In genomic region chr3:40523781-40524180, GRCh38 we compare ENCODE assay signal across 9 cellular contexts. TPM values are rescaled to one million over a fixed set of nuclear protein-coding genes. Genes with fewer than 3 reads are reported as not detected.
A peak's percentile ranks its signal among the peaks of the same experiment; 100 is the strongest.
DNase-seq lines count a peak whose midpoint lies in the region; ATAC-seq and TF ChIP-seq lines count a peak whose summit lies in the region.
"Had no signal": no experiment of that assay in that cellular context is flagged by ENCODE, and none has a peak within 500 bp of the region (broad histone marks: within the 10 kb centered on the region; RNA-seq: fewer than 3 reads in every experiment).

No MANE protein-coding gene starts in this region.

- peaks cover 19 to 34% (median 28%) of the 10 kb centered on the region in 4 donors for H3K4me1 Mint-ChIP-seq in CD4-positive, alpha-beta memory T cell

- peaks cover 0 to under 1% (median 0%) of the 10 kb centered on the region in 8 donors for H3K9me3 Mint-ChIP-seq in CD4-positive, alpha-beta memory T cell

- H3K4me3 Mint-ChIP-seq in CD4-positive, alpha-beta memory T cell: peak overlapping the region; percentile 92 to 97 (median 95)

- POLR2A ChIA-PET in CD4-positive, alpha-beta memory T cell (lab: Charles Lee; ENCODE audit: partially characterized antibody): interaction anchor here (0.9 to 3.9 kb wide), 9 partner anchors 19 to 675 kb away, joined by 3 to 38 read pairs (median 17); partner anchors contain the start of genes CTNNB1, EIF1B, RPL14 and ZNF619

- H3K27ac Mint-ChIP-seq in CD4-positive, alpha-beta memory T cell: peak overlapping the region; percentile 79 to 98 (median 94)

- ATAC-seq in GM18505 (IDR thresholded peaks at IDR 0.05; ENCODE audit: unreplicated experiment): no peak

- no peak overlapping the region for H3K4me3 ChIP-seq in CD4-positive, alpha-beta memory T cell (ENCODE audit: low read length in 2 of 2)
- H3K4me3 ChIP-seq in NB4 (ENCODE audit: low read depth, low read length) (no peak overlapping the region), dorsolateral prefrontal cortex (peak overlapping the region in 52 of 59 donors; percentile 51 to 98 (median 84)), neuron (ENCODE audit: low read length) (no peak overlapping the region)

- H3K27ac ChIP-seq in CD4-positive, alpha-beta memory T cell (ENCODE audit: low read depth, low read length): peak overlapping the region; percentile 75
- peak overlapping the region in 56 of 59 donors; percentile 35 to 98 (median 94) for H3K27ac ChIP-seq in dorsolateral prefrontal cortex

- no peaks in the 10 kb centered on the region for H3K9me3 ChIP-seq in CD4-positive, alpha-beta memory T cell (ENCODE audit: control insufficient read depth in 1 of 2, low read length in 2 of 2)
- H3K9me3 ChIP-seq in neuron (ENCODE audit: low read length): peaks cover 5% of the 10 kb centered on the region

- no peaks in the 10 kb centered on the region for H3K27me3 ChIP-seq in CD4-positive, alpha-beta memory T cell (ENCODE audit: insufficient read depth, low read length)
- H3K27me3 ChIP-seq in dorsolateral prefrontal cortex (no peaks in the 10 kb centered on the region), neuron (ENCODE audit: insufficient read depth, low read length) (no peaks in the 10 kb centered on the region)

- no peak for DNase-seq in CD4-positive, alpha-beta memory T cell
- DNase-seq in NB4 (ENCODE audit: low read depth) (peak; percentile 11), dorsolateral prefrontal cortex (peak in 1 of 10 donors; percentile 34), NCI-H1092 (lab: John Stamatoyannopoulos, UW) (no peak), OCI-M2 (lab: John Stamatoyannopoulos, UW; ENCODE audit: unreplicated experiment) (no peak)
- DNase-seq in stimulated activated CD4-positive, alpha-beta T cell treated with anti-CD3 and anti-CD28 coated beads, Interleukin-15, amount 100 ng/mL, for 24 hours: no peak
- DNase-seq: activated CD8-positive, alpha-beta memory T cell treated with anti-CD3 and anti-CD28 coated beads for 24 hours had no signal

- H3K36me3 Mint-ChIP-seq in CD4-positive, alpha-beta memory T cell: peaks cover 26 to 33% of the 10 kb centered on the region in 2 donors

- H3K4me1 ChIP-seq in CD4-positive, alpha-beta memory T cell (ENCODE audit: insufficient read depth, low read length): peaks cover 21% of the 10 kb centered on the region
- H3K4me1 ChIP-seq in neuron (ENCODE audit: insufficient read depth, low read length): peaks cover 14% of the 10 kb centered on the region

- intact Hi-C loops in CD4-positive, alpha-beta memory T cell (cut with micrococcal nuclease): loop anchor here (1.0 to 10.0 kb wide), 7 partner anchors 17 to 1439 kb away; partner anchors contain the start of genes EIF1B, RPL14, SLC25A38 and ULK4
- intact Hi-C loops in dorsolateral prefrontal cortex (cut with DNase I): loop anchor here (2.0 to 5.0 kb wide), 5 partner anchors 46 to 196 kb away; partner anchors contain the start of genes ZNF619 (in 2 of the 2) and RPL14 (in 1 of the 2)

- H2AFZ ChIP-seq in neuron (ENCODE audit: low read depth, low read length): peak overlapping the region; percentile 63

- CTCF ChIA-PET in CD4-positive, alpha-beta memory T cell (lab: Charles Lee; ENCODE audit: partially characterized antibody): interaction anchor here (0.8 to 1.3 kb wide), 5 partner anchors 14 to 197 kb away, joined by 3 to 8 read pairs (median 4); partner anchors contain the start of gene ZNF620

- H3K27me3 Mint-ChIP-seq in CD4-positive, alpha-beta memory T cell: no peaks in the 10 kb centered on the region

- peaks cover 8% of the 10 kb centered on the region for H3K36me3 ChIP-seq in CD4-positive, alpha-beta memory T cell (ENCODE audit: insufficient read depth, low read length)
- H3K36me3 ChIP-seq in neuron (ENCODE audit: insufficient read depth, low read length): peaks cover 20% of the 10 kb centered on the region

- TF ChIP-seq POLR2A in NB4 (IDR thresholded peaks at IDR 0.05; ENCODE audit: extremely low read depth, insufficient read length) (no peak), GM18505 (IDR thresholded peaks at IDR 0.05; ENCODE audit: borderline replicate concordance, extremely low read depth, insufficient read depth, insufficient read length) (no peak)

- no peak for TF ChIP-seq CTCF in NB4 (IDR thresholded peaks at IDR 0.05; ENCODE audit: low read depth, low read length)
- no peak for TF ChIP-seq CTCF in dorsolateral prefrontal cortex (IDR thresholded peaks at IDR 0.05 in 54 of 56, conservative IDR thresholded peaks at IDR 0.05 in 2 of 56; ENCODE audit: low read depth in 1 of 56, partially characterized antibody in 56 of 56)

RNA-seq across cellular contexts. Expression of gene ZNF621, which starts 1.0 kb away (rescaled TPM):
- total RNA-seq in CD4-positive, alpha-beta memory T cell: 10 to 100 TPM; 23.7 to 27.4 TPM
- polyA plus RNA-seq in CD4-positive, alpha-beta memory T cell: 1 to 10 TPM; 1.6 to 3.8 TPM
- total RNA-seq in dorsolateral prefrontal cortex: 10 to 100 TPM; 15.7 to 46.1 (median 28.3) TPM

RNA-seq across cellular contexts. Expression of gene ZNF620, which starts 17.9 kb away (rescaled TPM):
- total RNA-seq in CD4-positive, alpha-beta memory T cell: 1 to 10 TPM; 3.7 to 3.8 TPM
- polyA plus RNA-seq in CD4-positive, alpha-beta memory T cell: 1 to 10 TPM; 1.2 to 3.4 TPM
- total RNA-seq in dorsolateral prefrontal cortex: 10 to 100 TPM in 2 of 120 experiments, 1 to 10 TPM in 118; 3.7 to 10.7 (median 7.0) TPM

RNA-seq across cellular contexts. Expression of gene ZNF619, which starts 46.9 kb away (rescaled TPM):
- 10 to 100 TPM; 14.0 to 16.6 TPM for total RNA-seq in CD4-positive, alpha-beta memory T cell
- polyA plus RNA-seq in CD4-positive, alpha-beta memory T cell: 1 to 10 TPM; 2.3 to 2.9 TPM
- 10 to 100 TPM in 17 of 120 experiments, 1 to 10 TPM in 103; 3.6 to 15.9 (median 7.6) TPM for total RNA-seq in dorsolateral prefrontal cortex

Comparison
In these comparisons a context has a peak if more than half of its experiments do, and no peak if none do; other contexts are left out.
1. H3K4me3 ChIP-seq: peak in dorsolateral prefrontal cortex (52 of 59); none in CD4-positive, alpha-beta memory T cell (0 of 2), NB4 (single experiment) and neuron (single experiment).